ENCODE assay signal across 27 cellular contexts in the genomic region with DNA sequence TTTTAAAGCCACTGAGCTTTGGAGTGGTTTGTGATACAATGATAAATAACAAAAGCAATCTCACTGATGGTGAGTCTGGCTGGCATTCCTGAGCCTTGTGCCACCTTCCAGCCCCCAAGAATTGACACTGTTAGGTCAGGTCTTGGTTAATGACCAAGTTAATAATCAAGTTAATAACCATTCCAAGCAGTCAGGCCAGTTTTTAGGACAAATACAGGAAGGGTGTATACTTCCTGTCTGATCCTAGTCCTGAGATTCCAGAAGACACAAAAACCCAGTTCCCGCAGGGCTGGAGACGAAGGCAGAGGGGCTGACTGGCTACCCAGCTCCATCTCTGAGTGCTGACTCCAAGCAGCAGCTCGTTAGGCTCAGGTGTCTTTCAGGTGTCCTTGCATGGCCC.
A peak's percentile ranks its signal among the peaks of the same experiment; 100 is the strongest.
DNase-seq lines count a peak whose midpoint lies in the region; ATAC-seq, FAIRE-seq and TF ChIP-seq lines count a peak whose summit lies in the region.
"Had no signal": no experiment of that assay in that cellular context is flagged by ENCODE, and none has a peak within 500 bp of the region (broad histone marks: within the 10 kb centered on the region; RNA-seq: fewer than 3 reads in every experiment).

No MANE protein-coding gene starts in this region.

- CTCF ChIA-PET in mammary epithelial cell (lab: Charles Lee; ENCODE audit: low non-redundant PET) (interaction anchor here (0.6 kb wide), 1 partner anchor 23 kb away, joined by 4 read pairs; no protein-coding TSS in a partner anchor), MCF 10A (lab: Yijun Ruan, JAX) (interaction anchor here (0.6 to 1.4 kb wide), 6 partner anchors 10 to 110 kb away, joined by 3 to 4 read pairs (median 3); no protein-coding TSS in a partner anchor), Calu3 (lab: Charles Lee) (interaction anchor here (1.0 kb wide), 1 partner anchor 106 kb away, joined by 3 read pairs; no protein-coding TSS in a partner anchor)

- H3K36me3 Mint-ChIP-seq in MCF 10A (ENCODE audit: insufficient read depth, unreplicated experiment): no peaks in the 10 kb centered on the region
- H3K36me3 Mint-ChIP-seq in Calu3 (ENCODE audit: insufficient read depth, unreplicated experiment): no peaks in the 10 kb centered on the region
- H3K36me3 Mint-ChIP-seq: CD8-positive, alpha-beta memory T cell had no signal

- H3K27me3 Mint-ChIP-seq in MCF 10A (ENCODE audit: insufficient read depth, unreplicated experiment) (peaks cover 14% of the 10 kb centered on the region), Calu3 (ENCODE audit: unreplicated experiment) (no peaks in the 10 kb centered on the region)

- no peak overlapping the region for H3K9ac ChIP-seq in mammary epithelial cell (ENCODE audit: insufficient read depth, low read length)
- H3K9ac ChIP-seq: KMS-11 had no signal

- H3K9me3 Mint-ChIP-seq in MCF 10A (ENCODE audit: unreplicated experiment) (no peaks in the 10 kb centered on the region), Calu3 (ENCODE audit: low read depth, unreplicated experiment) (no peaks in the 10 kb centered on the region)
- H3K9me3 Mint-ChIP-seq: CD8-positive, alpha-beta memory T cell had no signal

- no peak overlapping the region for H3K27ac Mint-ChIP-seq in MCF 10A (ENCODE audit: low read depth, unreplicated experiment)
- peak overlapping the region; percentile 80 for H3K27ac Mint-ChIP-seq in Calu3 (ENCODE audit: unreplicated experiment)
- H3K27ac Mint-ChIP-seq: B cell, IgD-negative memory B cell had no signal

- ATAC-seq in body of pancreas (peak; percentile 43), GM21786 (IDR thresholded peaks at IDR 0.05; ENCODE audit: unreplicated experiment) (no peak)

- POLR2A ChIA-PET in MCF 10A (lab: Yijun Ruan, JAX): no interaction called here

- H3K4me3 Mint-ChIP-seq in MCF 10A (ENCODE audit: unreplicated experiment) (no peak overlapping the region), Calu3 (ENCODE audit: low read depth, unreplicated experiment) (no peak overlapping the region)
- H3K4me3 Mint-ChIP-seq: B cell; CD8-positive, alpha-beta memory T cell; IgD-negative memory B cell had no signal

- H3K9me3 ChIP-seq in mammary epithelial cell (replicated peaks; ENCODE audit: insufficient read depth, low read length) (no peaks in the 10 kb centered on the region), body of pancreas (no peaks in the 10 kb centered on the region)
- H3K9me3 ChIP-seq: Peyer's patch had no signal

- DNase-seq in mammary epithelial cell: no peak
- DNase-seq in MCF 10A (ENCODE audit: unreplicated experiment): no peak
- no peak for DNase-seq in Calu3
- no peak for DNase-seq in body of pancreas
- peak; percentile 8 for DNase-seq in left kidney (ENCODE audit: low read depth, low spot score)
- no peak for DNase-seq in ureter (ENCODE audit: low spot score)
- no peak for DNase-seq in urothelium cell line (ENCODE audit: low spot score)
- DNase-seq: CD8-positive, alpha-beta memory T cell; DMS79 treated with DMSO at 0.1 percent for 48 hours; GF-D8; HCEC 1CT; NCI-H1048; NCI-H1417 treated with DMSO at 0.1 percent for 48 hours; NCI-H1694 treated with DMSO at 0.1 percent for 48 hours; NCI-H2081; NCI-H2171; NCI-H226; NCI-H510A; NCI-H69; Peyer's patch had no signal

- TF ChIP-seq CTCF in mammary epithelial cell (conservative IDR thresholded peaks at IDR 0.05 in 1 of 2, IDR thresholded peaks at IDR 0.05 in 1 of 2; ENCODE audit: extremely low read depth in 1 of 2, insufficient read depth in 1 of 2, low read depth in 1 of 2, low read length in 2 of 2) (no peak), MCF 10A (IDR thresholded peaks at IDR 0.05; ENCODE audit: unreplicated experiment) (no peak), Calu3 (IDR thresholded peaks at IDR 0.05; ENCODE audit: unreplicated experiment) (no peak), body of pancreas (IDR thresholded peaks at IDR 0.05) (no peak)

- H3K36me3 ChIP-seq in mammary epithelial cell (ENCODE audit: insufficient read depth, low read length): no peaks in the 10 kb centered on the region
- H3K36me3 ChIP-seq in body of pancreas (replicated peaks in 1 of 2; ENCODE audit: insufficient read depth in 1 of 2, low read depth in 2 of 2): no peaks in the 10 kb centered on the region
- H3K36me3 ChIP-seq: Peyer's patch had no signal

- dilution Hi-C loops in mammary epithelial cell (cut with HindIII; ENCODE audit: low sequenced_read_pairs): no loop called here

- H2AFZ ChIP-seq in mammary epithelial cell (ENCODE audit: low read depth, low read length): peak overlapping the region; percentile 22

- 92% methylated on average over 3 of the region's 3 CpGs for WGBS in mammary epithelial cell (ENCODE audit: low coverage, missing lambda C conversion rate)
- 30 to 37% methylated on average over 3 of the region's 3 CpGs for WGBS in body of pancreas, 2 donors

- H4K20me1 ChIP-seq in mammary epithelial cell (ENCODE audit: insufficient read depth, low read length): no peaks in the 10 kb centered on the region

- in situ Hi-C loops in mammary epithelial cell (cut with MboI; ENCODE audit: low sequenced_read_pairs in 2 of 2): no loop called here

- FAIRE-seq in urothelium cell line (lab: Jason Lieb, UNC): no peak
- FAIRE-seq: H1 had no signal

- peaks cover 6% of the 10 kb centered on the region for H3K4me1 ChIP-seq in mammary epithelial cell (ENCODE audit: insufficient read depth, low read length)
- H3K4me1 ChIP-seq in body of pancreas: peaks cover 43% of the 10 kb centered on the region

- H3K4me2 ChIP-seq in mammary epithelial cell (ENCODE audit: insufficient read depth, low read depth, low read length): no peak overlapping the region
- H3K4me2 ChIP-seq: KMS-11 had no signal

- no peaks in the 10 kb centered on the region for H3K79me2 ChIP-seq in mammary epithelial cell (ENCODE audit: insufficient read depth, low read length)

- H3K4me3 ChIP-seq in mammary epithelial cell (replicated peaks in 1 of 3; ENCODE audit: insufficient read depth in 1 of 3, low read depth in 2 of 3, low read length in 3 of 3) (no peak overlapping the region), body of pancreas (no peak overlapping the region)
- H3K4me3 ChIP-seq: Peyer's patch had no signal

- intact Hi-C loops in mammary epithelial cell (cut with micrococcal nuclease): no loop called here
- intact Hi-C loops in MCF 10A (cut with micrococcal nuclease): no loop called here
- intact Hi-C loops in Calu3 (cut with micrococcal nuclease; ENCODE audit: unreplicated experiment): no loop called here
- intact Hi-C loops in body of pancreas (cut with DNase I): no loop called here

- BruUV-seq in mammary epithelial cell (replicated peaks; lab: Mats Ljungman, UMichigan) (no TSS peak), MCF 10A (replicated peaks; lab: Mats Ljungman, UMichigan) (no TSS peak), Calu3 (replicated peaks; lab: Mats Ljungman, UMichigan) (no TSS peak)

- H3K4me1 Mint-ChIP-seq in MCF 10A (ENCODE audit: insufficient read depth, unreplicated experiment) (no peaks in the 10 kb centered on the region), Calu3 (ENCODE audit: low read depth, unreplicated experiment) (peaks cover 50% of the 10 kb centered on the region)
- H3K4me1 Mint-ChIP-seq: B cell; CD8-positive, alpha-beta memory T cell; IgD-negative memory B cell had no signal

- H3K27me3 ChIP-seq in mammary epithelial cell (ENCODE audit: insufficient read depth, low read length) (no peaks in the 10 kb centered on the region), body of pancreas (no peaks in the 10 kb centered on the region)
- H3K27me3 ChIP-seq: Peyer's patch had no signal

- no peak for TF ChIP-seq POLR2A in body of pancreas (IDR thresholded peaks at IDR 0.05)

- H3K27ac ChIP-seq in mammary epithelial cell (ENCODE audit: insufficient read depth, low read depth, low read length) (no peak overlapping the region), body of pancreas (peak overlapping the region; percentile 52 to 80 (median 71))
- H3K27ac ChIP-seq: 22Rv1, C4-2B, KMS-11, Peyer's patch had no signal
